In the genomic region with DNA sequence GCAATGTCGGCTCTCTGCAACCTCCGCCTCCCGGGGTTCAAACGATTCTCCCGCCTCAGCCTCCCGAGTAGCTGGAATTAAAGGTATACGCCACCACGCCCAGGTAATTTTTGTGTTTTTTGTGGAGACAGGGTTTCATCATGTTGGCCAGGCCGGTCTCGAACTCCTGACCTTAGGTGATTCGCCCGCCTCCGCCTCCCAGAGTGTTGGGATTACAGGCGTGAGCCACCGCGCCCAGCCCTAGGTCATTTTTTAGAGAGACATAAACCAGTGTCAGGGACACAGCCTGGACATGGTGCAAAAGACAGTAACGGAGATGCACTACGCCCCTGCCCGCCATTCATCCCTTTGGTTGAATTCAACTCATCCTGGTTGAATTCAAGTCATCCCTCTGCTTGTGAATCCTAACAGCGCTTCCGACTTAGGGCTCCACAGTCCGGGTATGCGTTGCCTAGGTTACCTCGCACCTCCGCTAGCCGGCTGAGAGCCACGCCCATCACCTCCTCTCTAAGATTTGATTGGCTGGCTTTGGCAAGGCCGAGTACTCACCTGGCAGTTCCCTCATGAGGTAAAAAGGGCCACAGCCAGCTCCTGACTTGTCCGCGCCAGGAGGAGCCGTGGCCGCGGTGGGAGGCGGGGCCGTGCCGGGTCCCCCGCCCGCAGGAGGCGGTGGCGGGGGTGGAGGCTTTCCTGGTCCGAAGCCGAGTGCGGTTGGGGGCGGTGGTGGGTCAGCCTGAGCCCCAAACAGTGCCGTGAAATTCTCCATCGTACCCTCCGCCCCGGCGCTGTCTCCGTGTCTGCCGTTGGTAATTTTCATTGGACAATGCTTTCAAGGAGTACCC, we compare ENCODE assay signal across 8 cellular contexts. TPM values are rescaled to one million over a fixed set of nuclear protein-coding genes. Genes with fewer than 3 reads are reported as not detected.
DNase-seq lines count a peak whose midpoint lies in the region; ATAC-seq lines count a peak whose summit lies in the region.

A gene with protein sequence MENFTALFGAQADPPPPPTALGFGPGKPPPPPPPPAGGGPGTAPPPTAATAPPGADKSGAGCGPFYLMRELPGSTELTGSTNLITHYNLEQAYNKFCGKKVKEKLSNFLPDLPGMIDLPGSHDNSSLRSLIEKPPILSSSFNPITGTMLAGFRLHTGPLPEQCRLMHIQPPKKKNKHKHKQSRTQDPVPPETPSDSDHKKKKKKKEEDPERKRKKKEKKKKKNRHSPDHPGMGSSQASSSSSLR (minus strand): TSS at position 802 of the 842 bp plus-strand sequence. CDS start 36 bp downstream, at position 766.

- H3K27ac ChIP-seq in BLaER1, result peak within 1 kb of the TSS; percentile 94
- H3K27ac ChIP-seq in ectodermal cell (ENCODE audit: insufficient read depth, low read depth, low read length, poor library complexity, severe bottlenecking), result peak within 1 kb of the TSS; percentile 92
- peak within 1 kb of the TSS; percentile 84 for H3K27ac ChIP-seq in mesendoderm (ENCODE audit: low read depth, low read length)

- H3K4ac ChIP-seq in mesendoderm (ENCODE audit: low read depth, low read length), result peak within 1 kb of the TSS; percentile 97

- H3K27me3 ChIP-seq in BLaER1 (no peaks in the 10 kb centered on the region), ectodermal cell (ENCODE audit: control insufficient read depth, insufficient read depth, low read length, poor library complexity, severe bottlenecking) (no peaks in the 10 kb centered on the region), mesendoderm (ENCODE audit: insufficient read depth, low read length, poor library complexity) (no peaks in the 10 kb centered on the region)

- peak within 1 kb of the TSS; percentile 99 for H2AK5ac ChIP-seq in mesendoderm (ENCODE audit: low read length)

- H2BK15ac ChIP-seq in mesendoderm (replicated peaks; ENCODE audit: low read depth), result no peak within 1 kb of the TSS

- H3K4me1 ChIP-seq in BLaER1, result peaks cover 31% of the 10 kb centered on the region
- peaks cover 8% of the 10 kb centered on the region for H3K4me1 ChIP-seq in ectodermal cell (ENCODE audit: control insufficient read depth, insufficient read depth, low read length)
- H3K4me1 ChIP-seq in mesendoderm (ENCODE audit: control insufficient read depth, low read depth, low read length), result peaks cover 4% of the 10 kb centered on the region

- H3K9me3 ChIP-seq in BLaER1 (peaks cover 10% of the 10 kb centered on the region; the same call in 1 of the 2 replicates), ectodermal cell (ENCODE audit: control insufficient read depth, low read length) (no peaks in the 10 kb centered on the region)

- H3K79me1 ChIP-seq in mesendoderm (ENCODE audit: low read length), result peaks cover 9% of the 10 kb centered on the region

- no peaks in the 10 kb centered on the region for H3K9me3 Mint-ChIP-seq in activated CD4-positive, alpha-beta memory T cell treated with anti-CD3 and anti-CD28 coated beads, Interleukin-2, amount 10 ng/mL, durations not matched to agents 7 days and 5 days

- H3K56ac ChIP-seq in mesendoderm (ENCODE audit: low read length), result peak within 1 kb of the TSS; percentile 100

- peak within 1 kb of the TSS; percentile 90 for H3K27ac Mint-ChIP-seq in activated CD4-positive, alpha-beta memory T cell treated with anti-CD3 and anti-CD28 coated beads, Interleukin-2, amount 10 ng/mL, durations not matched to agents 7 days and 5 days

- DNase-seq in NCI-H774 (lab: John Stamatoyannopoulos, UW) (peak; percentile 90), mesendoderm (peak; percentile 99)
- DNase-seq in activated CD4-positive, alpha-beta memory T cell treated with anti-CD3 and anti-CD28 coated beads, Interleukin-2, amount 10 ng/mL, durations not matched to agents 7 days and 5 days, result peak; percentile 81
- DNase-seq in stimulated activated CD8-positive, alpha-beta memory T cell treated with anti-CD3 and anti-CD28 coated beads, Interleukin-12 subunit alpha, Interleukin-12 subunit beta, amount 100 ng/mL, for 4 hours (ENCODE audit: low read depth), result peak; percentile 66

- CTCF ChIA-PET in activated CD4-positive, alpha-beta memory T cell treated with anti-CD3 and anti-CD28 coated beads, Interleukin-2, amount 10 ng/mL, durations not matched to agents 7 days and 5 days (lab: Charles Lee), result interaction anchor here (0.7 to 4.1 kb wide), 6 partner anchors 58 to 185 kb away, joined by 3 to 20 read pairs (median 4); a partner anchor contains a TSS

- H3K4me2 ChIP-seq in BLaER1 (peak within 1 kb of the TSS; percentile 92), mesendoderm (ENCODE audit: low read length) (peak within 1 kb of the TSS; percentile 87)

- H3K27me3 Mint-ChIP-seq in activated CD4-positive, alpha-beta memory T cell treated with anti-CD3 and anti-CD28 coated beads, Interleukin-2, amount 10 ng/mL, durations not matched to agents 7 days and 5 days, result no peaks in the 10 kb centered on the region

- POLR2A ChIA-PET in activated CD4-positive, alpha-beta memory T cell treated with anti-CD3 and anti-CD28 coated beads, Interleukin-2, amount 10 ng/mL, durations not matched to agents 7 days and 5 days (lab: Charles Lee), result interaction anchor here (1.0 to 6.8 kb wide), 13 partner anchors 9 to 376 kb away, joined by 3 to 54 read pairs (median 4); a partner anchor contains a TSS

- H3K36me3 ChIP-seq in BLaER1, result peaks cover 29% of the 10 kb centered on the region
- H3K36me3 ChIP-seq in ectodermal cell (ENCODE audit: control insufficient read depth, insufficient read depth, low read length), result no peaks in the 10 kb centered on the region
- no peaks in the 10 kb centered on the region for H3K36me3 ChIP-seq in mesendoderm (ENCODE audit: control insufficient read depth, insufficient read depth, low read length)

- H3K4me3 Mint-ChIP-seq in activated CD4-positive, alpha-beta memory T cell treated with anti-CD3 and anti-CD28 coated beads, Interleukin-2, amount 10 ng/mL, durations not matched to agents 7 days and 5 days, result peak within 1 kb of the TSS; percentile 98

- H4K5ac ChIP-seq in mesendoderm (ENCODE audit: low read length), result peak within 1 kb of the TSS; percentile 71

- H3K36me3 Mint-ChIP-seq in activated CD4-positive, alpha-beta memory T cell treated with anti-CD3 and anti-CD28 coated beads, Interleukin-2, amount 10 ng/mL, durations not matched to agents 7 days and 5 days (ENCODE audit: low read depth), result peaks cover 22% of the 10 kb centered on the region

- 11 to 12% methylated on average over 51 of the region's 51 CpGs for WGBS in ectodermal cell, 2 experiments
- no CpG with 5 or more reads among the region's 51 CpGs for WGBS in mesendoderm (ENCODE audit: extremely low coverage, insufficient coverage, low lambda C conversion rate)

- peak within 1 kb of the TSS; percentile 89 for H2BK5ac ChIP-seq in mesendoderm (ENCODE audit: low read length)

- peaks cover 59% of the 10 kb centered on the region for H3K4me1 Mint-ChIP-seq in activated CD4-positive, alpha-beta memory T cell treated with anti-CD3 and anti-CD28 coated beads, Interleukin-2, amount 10 ng/mL, durations not matched to agents 7 days and 5 days

- H3K23ac ChIP-seq in mesendoderm (ENCODE audit: low read length), result peak within 1 kb of the TSS; percentile 68

- H3K79me2 ChIP-seq in mesendoderm (ENCODE audit: control insufficient read depth, insufficient read depth, low read length), result peaks cover 34% of the 10 kb centered on the region

- ATAC-seq in GM19372 (IDR thresholded peaks at IDR 0.05; ENCODE audit: low read depth, unreplicated experiment) (peak; percentile 44), HG03558 (IDR thresholded peaks at IDR 0.05; ENCODE audit: extremely low read depth, unreplicated experiment) (peak; percentile 25)

- H3K18ac ChIP-seq in mesendoderm (ENCODE audit: low read length), result no peak within 1 kb of the TSS

- H4K8ac ChIP-seq in mesendoderm (ENCODE audit: low read depth, low read length), result no peak within 1 kb of the TSS

- peak within 1 kb of the TSS; percentile 90 for H3K4me3 ChIP-seq in BLaER1
- peak within 1 kb of the TSS; percentile 100 for H3K4me3 ChIP-seq in ectodermal cell (ENCODE audit: insufficient read depth, low read depth, low read length)
- H3K4me3 ChIP-seq in mesendoderm (ENCODE audit: low read length), result peak within 1 kb of the TSS; percentile 96

- no peak within 1 kb of the TSS for H2BK120ac ChIP-seq in mesendoderm (ENCODE audit: low read depth, low read length)

- H4K20me1 ChIP-seq in BLaER1, result peaks cover 49% of the 10 kb centered on the region

- H3K9ac ChIP-seq in BLaER1 (peak within 1 kb of the TSS; percentile 94), mesendoderm (ENCODE audit: low read length) (peak within 1 kb of the TSS; percentile 84)

RNA-seq across cellular contexts. Expression of the gene that starts here (rescaled TPM):
- total RNA-seq in activated CD4-positive, alpha-beta memory T cell treated with anti-CD3 and anti-CD28 coated beads, Interleukin-2, amount 10 ng/mL, durations not matched to agents 7 days and 5 days, result 10 to 100 TPM; 13.9 to 14.1 TPM
- polyA plus RNA-seq in ectodermal cell (2013, experiment 1 of 4), result 24.5 TPM
- polyA plus RNA-seq in ectodermal cell (2013, experiment 2 of 4), result 21.5 TPM
- 21.4 TPM for polyA plus RNA-seq in ectodermal cell (2013, experiment 3 of 4)
- polyA plus RNA-seq in ectodermal cell (2013, experiment 4 of 4), result 27.9 TPM
- polyA plus RNA-seq in mesendoderm (2013, experiment 1 of 2), result 28.2 TPM
- 29.3 TPM for polyA plus RNA-seq in mesendoderm (2013, experiment 2 of 2)

Comparison
In these comparisons a context has a peak if more than half of its experiments do, and no peak if none do; other contexts are left out.
1. Peak in every context shown above with its lines: DNase-seq, ATAC-seq, H3K4me3 ChIP-seq and H3K27ac ChIP-seq.